In genomic region chr9:37027582-37028424, GRCh38 we compare ENCODE assay signal across 8 cellular contexts. TPM values are rescaled to one million over a fixed set of nuclear protein-coding genes. Genes with fewer than 3 reads are reported as not detected.
DNase-seq lines count a peak whose midpoint lies in the region; ATAC-seq and TF ChIP-seq lines count a peak whose summit lies in the region.

No MANE protein-coding gene starts in this region.

- TF ChIP-seq CTCF in GM06990 (IDR thresholded peaks at IDR 0.05; ENCODE audit: insufficient read depth, low read length, poor library complexity, severe bottlenecking) (no peak), SK-N-SH (IDR thresholded peaks at IDR 0.05) (no peak), heart right ventricle (IDR thresholded peaks at IDR 0.05) (no peak), psoas muscle (IDR thresholded peaks at IDR 0.05) (no peak)

- CTCF ChIA-PET in HEK293T (lab: Yijun Ruan, JAX) = no interaction called here
- CTCF ChIA-PET in SK-N-SH (lab: Yijun Ruan, JAX) = interaction anchor here (2.6 kb wide), 1 partner anchor 154 kb away, joined by 14 read pairs; no protein-coding TSS in a partner anchor

- H3F3A ChIP-seq in SK-N-SH (replicated peaks; ENCODE audit: insufficient read depth) = no peaks in the 10 kb centered on the region

- 0 out of 2 replicates have a peak, but pooled peaks cover 5% of the 10 kb centered on the region for H4K20me1 ChIP-seq in SK-N-SH (ENCODE audit: insufficient read depth)

- no peaks in the 10 kb centered on the region for H3K36me3 Mint-ChIP-seq in activated naive CD8-positive, alpha-beta T cell

- H3K27me3 Mint-ChIP-seq in activated naive CD8-positive, alpha-beta T cell = peaks cover 45% of the 10 kb centered on the region

- H3K27me3 ChIP-seq in GM06990 (replicated peaks; ENCODE audit: control insufficient read depth, insufficient read depth, low read length) (no peaks in the 10 kb centered on the region), SK-N-SH (ENCODE audit: insufficient read depth) (peaks cover 69% of the 10 kb centered on the region), heart right ventricle (peaks cover 54 to 100% (median 100%) of the 10 kb centered on the region in 7 donors), psoas muscle (ENCODE audit: insufficient read depth in 3 of 3, low read length in 2 of 3) (peaks cover 3 to 98% (median 73%) of the 10 kb centered on the region in 3 donors)

- H3K9ac ChIP-seq in SK-N-SH = no peak overlapping the region

- no peaks in the 10 kb centered on the region for H3K79me2 ChIP-seq in SK-N-SH (ENCODE audit: insufficient read depth)

- peak overlapping the region; percentile 91 for H3K4me3 ChIP-seq in GM06990 (replicated peaks; ENCODE audit: low read depth, low read length)
- H3K4me3 ChIP-seq in SK-N-SH (ENCODE audit: low read depth in 2 of 2, low read length in 1 of 2) = peak overlapping the region; percentile 46 to 51
- peak overlapping the region in 9 of 10 donors; percentile 1 to 46 (median 30) for H3K4me3 ChIP-seq in heart right ventricle
- peak overlapping the region; percentile 49 for H3K4me3 ChIP-seq in psoas muscle

- H2AFZ ChIP-seq in SK-N-SH (ENCODE audit: low read depth) = 0 out of 2 replicates have a peak overlapping the region, but pooled peaks have one; percentile 73

- no peak for TF ChIP-seq RAD21 in SK-N-SH (IDR thresholded peaks at IDR 0.05; ENCODE audit: low read length)

- H3K27ac Mint-ChIP-seq in activated naive CD8-positive, alpha-beta T cell = no peak overlapping the region

- H3K4me1 ChIP-seq in SK-N-SH (ENCODE audit: control insufficient read depth in 1 of 2, insufficient read depth in 2 of 2, low read depth in 1 of 2, low read length in 1 of 2) (peaks cover 4 to 15% of the 10 kb centered on the region in 2 experiments; a peak in 2 of 4 replicates), heart right ventricle (peaks cover 10 to 51% (median 41%) of the 10 kb centered on the region in 9 donors), psoas muscle (peaks cover 30% of the 10 kb centered on the region)

- intact Hi-C loops in heart right ventricle (cut with DNase I) (loop anchor here in 1 of 10 donors (10.0 kb wide), 1 partner anchor 63 kb away; no protein-coding TSS in a partner anchor), psoas muscle (cut with DNase I) (no loop called here)

- H3K4me3 Mint-ChIP-seq in activated naive CD8-positive, alpha-beta T cell = peak overlapping the region; percentile 71

- no peaks in the 10 kb centered on the region; the same call in 1 of the 2 replicates for H3K36me3 ChIP-seq in GM06990 (ENCODE audit: control insufficient read depth, insufficient read depth, low read length)
- no peaks in the 10 kb centered on the region for H3K36me3 ChIP-seq in SK-N-SH (replicated peaks in 1 of 2; ENCODE audit: control insufficient read depth in 1 of 2, insufficient read depth in 2 of 2, low read length in 1 of 2)
- no peaks in the 10 kb centered on the region for H3K36me3 ChIP-seq in heart right ventricle
- H3K36me3 ChIP-seq in psoas muscle (ENCODE audit: insufficient read depth in 1 of 2, low read depth in 1 of 2) = no peaks in the 10 kb centered on the region

- H3K4me1 Mint-ChIP-seq in activated naive CD8-positive, alpha-beta T cell (ENCODE audit: low read depth) = peaks cover 35% of the 10 kb centered on the region

- DNase-seq in GM06990 (ENCODE audit: extremely low read depth, insufficient read length) (peak; percentile 98), HEK293T (ENCODE audit: extremely low spot score) (peak; percentile 100), MV-4-11 (lab: John Stamatoyannopoulos, UW) (peak; percentile 96), SK-N-SH (peak; percentile 99), heart right ventricle (peak; percentile 82 to 85), psoas muscle (peak; percentile 87 to 91), SKM-1 treated with dmso at 0.1 percent for 144 hours (lab: John Stamatoyannopoulos, UW; ENCODE audit: unreplicated experiment) (no peak)

- POLR2A ChIA-PET in HEK293T (lab: Yijun Ruan, JAX) = no interaction called here
- POLR2A ChIA-PET in SK-N-SH (lab: Yijun Ruan, JAX) = interaction anchor here (1.4 kb wide), 1 partner anchor 9 kb away, joined by 4 read pairs; no protein-coding TSS in a partner anchor

- no peaks in the 10 kb centered on the region for H3K9me2 ChIP-seq in SK-N-SH

- no peak for TF ChIP-seq EP300 in SK-N-SH (IDR thresholded peaks at IDR 0.05; ENCODE audit: borderline replicate concordance in 1 of 2, low read depth in 1 of 2, low read length in 1 of 2)

- H3K9me3 ChIP-seq in SK-N-SH (no peaks in the 10 kb centered on the region), heart right ventricle (no peaks in the 10 kb centered on the region), psoas muscle (no peaks in the 10 kb centered on the region)

- ATAC-seq in heart right ventricle = peak; percentile 88 to 98 (median 97)
- peak; percentile 98 to 100 (median 99) for ATAC-seq in psoas muscle

- peak overlapping the region; percentile 87 for H3K4me2 ChIP-seq in SK-N-SH

- no peaks in the 10 kb centered on the region for H3K9me3 Mint-ChIP-seq in activated naive CD8-positive, alpha-beta T cell (ENCODE audit: low read depth)

- WGBS in SK-N-SH (ENCODE audit: low lambda C conversion rate) = 16% methylated on average over 23 of the region's 59 CpGs
- WGBS in heart right ventricle, 2 donors = 0 to 3% methylated on average over 46 to 59 of the region's 59 CpGs
- 2% methylated on average over 39 to 59 of the region's 59 CpGs for WGBS in psoas muscle, 3 donors

- H3K27ac ChIP-seq in SK-N-SH (ENCODE audit: low read depth in 2 of 2, low read length in 1 of 2) = no peak overlapping the region; a peak in 1 of 4 replicates
- no peak overlapping the region for H3K27ac ChIP-seq in heart right ventricle
- H3K27ac ChIP-seq in psoas muscle = no peak overlapping the region

TF ChIP-seq in HEK293T, 16 proteins besides CTCF, POLR2A, EP300 and RAD21 (continues in another document):
- 0 out of 2 replicates have a peak, but pooled peaks have one; percentile 48 for TF ChIP-seq ARNT (IDR thresholded peaks at IDR 0.05)
- no peak for TF ChIP-seq BHLHE40 (IDR thresholded peaks at IDR 0.05; ENCODE audit: borderline replicate concordance)
- TF ChIP-seq TARDBP (IDR thresholded peaks at IDR 0.05) = no peak
- no peak for TF ChIP-seq NFRKB (IDR thresholded peaks at IDR 0.05)
- peak; percentile 24; the same call in 1 of the 2 replicates for TF ChIP-seq HDGF (IDR thresholded peaks at IDR 0.05; ENCODE audit: borderline replicate concordance)
- TF ChIP-seq LEF1 (IDR thresholded peaks at IDR 0.05; ENCODE audit: borderline replicate concordance) = no peak
- TF ChIP-seq SUZ12 (IDR thresholded peaks at IDR 0.05) = no peak
- no peak for TF ChIP-seq FOXK2 (IDR thresholded peaks at IDR 0.05)
- no peak for TF ChIP-seq SP1 (IDR thresholded peaks at IDR 0.05)
- TF ChIP-seq L3MBTL2 (conservative IDR thresholded peaks at IDR 0.05) = peak; percentile 32; the same call in 1 of the 2 replicates
- peak; percentile 98 for TF ChIP-seq PKNOX1 (IDR thresholded peaks at IDR 0.05)
- TF ChIP-seq FOXA1 (IDR thresholded peaks at IDR 0.05) = no peak
- TF ChIP-seq FOXM1 (IDR thresholded peaks at IDR 0.05; ENCODE audit: borderline replicate concordance) = no peak
- no peak for TF ChIP-seq ELF4 (IDR thresholded peaks at IDR 0.05)
- TF ChIP-seq CTBP1 (IDR thresholded peaks at IDR 0.05; ENCODE audit: borderline replicate concordance) = no peak

TF ChIP-seq in SK-N-SH, 30 proteins besides CTCF, POLR2A, EP300 and RAD21 (continues in another document):
- TF ChIP-seq RFX5 (IDR thresholded peaks at IDR 0.05; ENCODE audit: low read length) (peak; percentile 58), USF2 (IDR thresholded peaks at IDR 0.05; ENCODE audit: borderline replicate concordance, low read depth, low read length) (no peak), MAX (IDR thresholded peaks at IDR 0.05; ENCODE audit: low read depth) (peak; percentile 80), CHD2 (IDR thresholded peaks at IDR 0.05; ENCODE audit: low read length, partially characterized antibody) (peak; percentile 69), IRF3 (IDR thresholded peaks at IDR 0.05; ENCODE audit: low read depth, low read length) (peak; percentile 55; the same call in 1 of the 2 replicates), TAF1 (IDR thresholded peaks at IDR 0.05; ENCODE audit: borderline replicate concordance, low read depth, low read length) (no peak)

RNA-seq across cellular contexts. Expression of gene PAX5, which starts 6.3 kb away (rescaled TPM):
- polyA plus RNA-seq in SK-N-SH (2012; rRNA removed) = 0.05 and 0.15 TPM in 2 replicates
- polyA plus RNA-seq in SK-N-SH (2012; cell fraction: cytosol; rRNA removed) = 0.04 and 0.22 TPM in 2 replicates
- 0.05 and 0.10 TPM in 2 replicates for polyA plus RNA-seq in SK-N-SH (2012; cell fraction: nucleus; rRNA removed)
- under 1 TPM in 1 of 10 donors, not detected in 9; 0.09 TPM for total RNA-seq in heart right ventricle
- under 1 TPM in 1 of 2 donors, not detected in 1; under 0.01 TPM for polyA plus RNA-seq in heart right ventricle
- under 1 TPM in 2 of 4 donors, not detected in 2; 0.09 to 0.50 TPM for total RNA-seq in psoas muscle
- polyA plus RNA-seq in psoas muscle = under 1 TPM in 2 of 3 donors, not detected in 1; under 0.01 to 0.03 TPM

Comparison
In these comparisons a context has a peak if more than half of its experiments do, and no peak if none do; other contexts are left out.
1. H3K4me3 ChIP-seq: peak in every context shown above with its lines; median percentile 91 in GM06990; 49 in psoas muscle; 48 in SK-N-SH; 30 in heart right ventricle.